Comparison of ENCODE assay signal across 9 cellular contexts in the genomic region with DNA sequence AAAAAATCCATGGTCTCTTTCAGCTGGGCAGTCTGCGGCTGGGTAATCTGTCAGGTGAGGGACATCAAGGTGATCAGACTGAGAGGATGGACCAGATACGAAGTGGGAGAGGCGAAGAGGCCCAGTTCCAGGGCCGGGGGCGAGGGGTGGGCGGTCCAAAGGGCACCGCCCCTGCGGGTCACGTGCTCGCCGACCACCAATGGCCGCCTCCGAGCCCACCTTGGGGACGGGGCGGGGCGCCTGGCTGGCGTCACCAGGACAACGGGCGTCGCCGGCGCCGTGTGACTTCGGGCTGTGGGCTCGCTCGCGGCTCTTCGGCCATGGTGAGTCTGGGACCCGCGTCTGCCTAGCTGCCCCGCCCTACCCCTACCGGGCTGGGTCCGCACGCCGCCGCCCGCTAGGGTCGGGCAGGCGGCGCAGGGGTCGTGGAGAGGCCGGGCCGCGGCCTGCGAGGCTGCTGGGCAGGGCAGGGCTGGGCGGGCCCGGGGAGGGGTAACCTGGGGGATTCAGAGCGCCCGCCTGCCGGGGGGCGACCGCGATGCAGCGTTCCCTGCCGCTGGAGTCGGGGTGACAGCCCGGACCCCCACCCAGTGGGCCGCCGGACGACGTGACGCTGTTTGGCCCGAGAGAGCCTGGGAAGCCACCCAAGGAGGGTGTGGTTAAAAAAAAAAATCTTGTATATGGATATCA. TPM values are rescaled to one million over a fixed set of nuclear protein-coding genes. Genes with fewer than 3 reads are reported as not detected.
DNase-seq lines count a peak whose midpoint lies in the region; ATAC-seq, FAIRE-seq and TF ChIP-seq lines count a peak whose summit lies in the region.
"Had no signal": no experiment of that assay in that cellular context is flagged by ENCODE, and none has a peak within 500 bp of the region (broad histone marks: within the 10 kb centered on the region; RNA-seq: fewer than 3 reads in every experiment).

Gene FBXL2, plus strand, starts transcription at position 250 of the 690 bp plus-strand sequence. Its CDS starts 71 bp downstream, at position 321.

- no peaks in the 10 kb centered on the region for H3K36me3 Mint-ChIP-seq in CD8-positive, alpha-beta T cell
- H3K36me3 Mint-ChIP-seq in dendritic cell treated with granulocyte-macrophage colony-stimulating factor and Interleukin-4, amounts not matched to agents 40 ng/mL and 50 ng/mL, for 4 days (ENCODE audit: low read depth): no peaks in the 10 kb centered on the region

- no peak for DNase-seq in CD8-positive, alpha-beta T cell
- DNase-seq in GM19239 (ENCODE audit: insufficient read length, low spot score): peak; percentile 24
- DNase-seq in Jurkat, Clone E6-1 (ENCODE audit: low read depth, low spot score): peak; percentile 32
- peak; percentile 93 for DNase-seq in SK-N-DZ (ENCODE audit: low spot score)
- no peak for DNase-seq in left lobe of liver (ENCODE audit: low spot score)
- DNase-seq in stimulated activated CD4-positive, alpha-beta T cell treated with anti-CD3 and anti-CD28 coated beads, Interleukin-4, amount 100 ng/mL, for 48 hours (ENCODE audit: low read depth in 2 of 2): peak; percentile 9 to 37

- H3K4me3 Mint-ChIP-seq in CD8-positive, alpha-beta T cell: peak within 1 kb of the TSS; percentile 68
- H3K4me3 Mint-ChIP-seq in dendritic cell treated with granulocyte-macrophage colony-stimulating factor and Interleukin-4, amounts not matched to agents 40 ng/mL and 50 ng/mL, for 4 days: peak within 1 kb of the TSS; percentile 68

- no peaks in the 10 kb centered on the region for H3K9me3 ChIP-seq in CD8-positive, alpha-beta T cell (ENCODE audit: low read length)

- TF ChIP-seq CTCF in CD8-positive, alpha-beta T cell (IDR thresholded peaks at IDR 0.05): no peak

- H3K4me1 ChIP-seq in CD8-positive, alpha-beta T cell (ENCODE audit: insufficient read depth, low read length): peaks cover 6% of the 10 kb centered on the region

- H3K27me3 ChIP-seq in CD8-positive, alpha-beta T cell (ENCODE audit: insufficient read depth, low read length): peaks cover 6% of the 10 kb centered on the region

- peaks cover 11% of the 10 kb centered on the region for H3K4me1 Mint-ChIP-seq in CD8-positive, alpha-beta T cell (ENCODE audit: low read depth)
- no peaks in the 10 kb centered on the region for H3K4me1 Mint-ChIP-seq in dendritic cell treated with granulocyte-macrophage colony-stimulating factor and Interleukin-4, amounts not matched to agents 40 ng/mL and 50 ng/mL, for 4 days (ENCODE audit: low read depth)

- CTCF ChIA-PET in CD8-positive, alpha-beta T cell (lab: Charles Lee): interaction anchor here (1.2 kb wide), 1 partner anchor 11 kb away, joined by 3 read pairs; no protein-coding TSS in a partner anchor

- POLR2A ChIA-PET in CD8-positive, alpha-beta T cell (lab: Charles Lee): no interaction called here

- H3K27ac ChIP-seq in CD8-positive, alpha-beta T cell (ENCODE audit: low read depth, low read length): no peak within 1 kb of the TSS

- H3K27me3 Mint-ChIP-seq in CD8-positive, alpha-beta T cell (ENCODE audit: low read depth): peaks cover 40% of the 10 kb centered on the region
- peaks cover 30% of the 10 kb centered on the region for H3K27me3 Mint-ChIP-seq in dendritic cell treated with granulocyte-macrophage colony-stimulating factor and Interleukin-4, amounts not matched to agents 40 ng/mL and 50 ng/mL, for 4 days

- FAIRE-seq in GM19239 (lab: Jason Lieb, UNC): no peak

- H3K27ac Mint-ChIP-seq in CD8-positive, alpha-beta T cell: no peak within 1 kb of the TSS
- H3K27ac Mint-ChIP-seq in dendritic cell treated with granulocyte-macrophage colony-stimulating factor and Interleukin-4, amounts not matched to agents 40 ng/mL and 50 ng/mL, for 4 days: no peak within 1 kb of the TSS

- peak within 1 kb of the TSS; percentile 37 for H3K4me3 ChIP-seq in CD8-positive, alpha-beta T cell (ENCODE audit: low read depth, low read length)
- peak within 1 kb of the TSS; percentile 54 for H3K4me3 ChIP-seq in Jurkat, Clone E6-1 (ENCODE audit: low read length)

- intact Hi-C loops in CD8-positive, alpha-beta T cell (cut with DNase I, micrococcal nuclease): no loop called here
- intact Hi-C loops in dendritic cell treated with granulocyte-macrophage colony-stimulating factor and Interleukin-4, amounts not matched to agents 40 ng/mL and 50 ng/mL, for 4 days (cut with micrococcal nuclease): no loop called here

- ATAC-seq in CD8-positive, alpha-beta T cell: no peak
- ATAC-seq in left lobe of liver: peak; percentile 53
- ATAC-seq in GM21717 (IDR thresholded peaks at IDR 0.05; ENCODE audit: unreplicated experiment): no peak

- no peaks in the 10 kb centered on the region for H3K9me3 Mint-ChIP-seq in CD8-positive, alpha-beta T cell
- no peaks in the 10 kb centered on the region for H3K9me3 Mint-ChIP-seq in dendritic cell treated with granulocyte-macrophage colony-stimulating factor and Interleukin-4, amounts not matched to agents 40 ng/mL and 50 ng/mL, for 4 days

- no peaks in the 10 kb centered on the region for H3K36me3 ChIP-seq in CD8-positive, alpha-beta T cell (ENCODE audit: insufficient read depth, low read length)

RNA-seq across cellular contexts. Expression of gene FBXL2, which starts in this region (rescaled TPM):
- total RNA-seq in CD8-positive, alpha-beta T cell: not detected
- 2.1 TPM for polyA plus RNA-seq in Jurkat, Clone E6-1 (2012; ENCODE audit: insufficient read depth, insufficient read length)
- 11.6 and 12.9 TPM in 2 replicates for polyA plus RNA-seq in SK-N-DZ (2014; cell fraction: cytosol; rRNA removed)
- polyA plus RNA-seq in SK-N-DZ (2014; cell fraction: nucleus; rRNA removed): 44.3 and 53.8 TPM in 2 replicates
- total RNA-seq in left lobe of liver: 0.38 TPM
- total RNA-seq: activated CD8-positive, alpha-beta memory T cell treated with anti-CD3 and anti-CD28 coated beads for 36 hours had no signal

Comparison
In these comparisons a context has a peak if more than half of its experiments do, and no peak if none do; other contexts are left out.
1. Peak in ATAC-seq in left lobe of liver; RNA of the gene not detected or under 1 TPM.
2. DNase-seq: peak in GM19239 (single experiment), Jurkat, Clone E6-1 (single experiment), SK-N-DZ (single experiment) and stimulated activated CD4-positive, alpha-beta T cell treated with anti-CD3 and anti-CD28 coated beads, Interleukin-4, amount 100 ng/mL, for 48 hours (2 of 2); none in CD8-positive, alpha-beta T cell (0 of 7) and left lobe of liver (single experiment).